26 cellular contexts compared by ENCODE assay signal in the genomic region with DNA sequence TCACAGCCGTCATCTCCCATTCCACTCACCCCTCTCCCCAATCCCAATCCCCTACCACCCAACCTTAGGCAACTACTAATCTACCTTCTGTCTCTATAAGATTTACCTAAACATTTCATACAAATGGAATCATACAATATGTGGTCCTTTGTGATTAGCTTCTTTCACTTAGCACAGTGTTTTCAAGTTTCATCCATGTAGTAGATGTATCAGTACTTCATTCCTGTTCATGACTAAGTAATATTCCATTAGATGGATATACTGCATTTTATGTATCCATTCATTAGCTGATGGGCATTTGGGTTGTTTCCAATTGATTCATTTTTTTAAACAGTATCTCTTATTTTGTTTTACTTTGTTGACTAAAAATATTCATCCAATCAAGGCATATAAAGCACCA.
"Had no signal": no experiment of that assay in that cellular context is flagged by ENCODE, and none has a peak within 500 bp of the region (broad histone marks: within the 10 kb centered on the region; RNA-seq: fewer than 3 reads in every experiment).

No MANE protein-coding gene starts in this region.

- H3K9me3 Mint-ChIP-seq: endodermal cell, type B pancreatic cell had no signal

- FAIRE-seq: colon, keratinocyte had no signal

- H3K4me1 ChIP-seq: gastrocnemius medialis, prostate gland, sigmoid colon, spleen, testis, tibial artery had no signal

- DNase-seq: effector CD8-positive, alpha-beta T cell; endodermal cell; foreskin fibroblast; gastrocnemius medialis; head of caudate nucleus; midbrain; naive thymus-derived CD4-positive, alpha-beta T cell; sigmoid colon; spleen; stimulated activated CD4-positive, alpha-beta T cell treated with anti-CD3 and anti-CD28 coated beads, Interleukin-4, amount 100 ng/mL, for 4 hours; stimulated activated naive CD8-positive, alpha-beta T cell treated with anti-CD3 and anti-CD28 coated beads, Interleukin-15, Interleukin-2, amounts not matched to agents 100 U/mL and 50 U/mL, for 24 hours; substantia nigra; testis; tibial artery had no signal

- H3K36me3 ChIP-seq: gastrocnemius medialis, prostate gland, right atrium auricular region, sigmoid colon, spleen, tibial artery had no signal

- H3K9me3 ChIP-seq: gastrocnemius medialis, prostate gland, right atrium auricular region, sigmoid colon, testis, tibial artery had no signal

- H3K4me1 Mint-ChIP-seq: memory B cell; naive thymus-derived CD4-positive, alpha-beta T cell; stimulated activated memory B cell treated with anti-CD40 and anti-IgM and Interleukin-4, amounts not matched to agents 10 μg/mL and 1 μg/mL and 100 μg/mL, for 72 hours had no signal

- H3K36me3 Mint-ChIP-seq: memory B cell; naive thymus-derived CD4-positive, alpha-beta T cell; stimulated activated memory B cell treated with anti-CD40 and anti-IgM and Interleukin-4, amounts not matched to agents 10 μg/mL and 1 μg/mL and 100 μg/mL, for 72 hours had no signal

- H3K27me3 ChIP-seq: gastrocnemius medialis, neural progenitor cell, right atrium auricular region, sigmoid colon, spleen, testis, tibial artery had no signal

- H3K9ac ChIP-seq: neural progenitor cell had no signal

- H3K4me3 ChIP-seq: gastrocnemius medialis, lung, neural progenitor cell, prostate gland, right atrium auricular region, sigmoid colon, spleen, testis, tibial artery had no signal

- ATAC-seq: esophagus mucosa; gastrocnemius medialis; naive thymus-derived CD4-positive, alpha-beta T cell; stimulated activated memory B cell treated with anti-CD40 and anti-IgM and Interleukin-4, amounts not matched to agents 10 μg/mL and 1 μg/mL and 100 μg/mL, for 72 hours; stimulated activated naive CD8-positive, alpha-beta T cell treated with anti-CD3 and anti-CD28 coated beads, Interleukin-15, Interleukin-2, amounts not matched to agents 100 U/mL and 50 U/mL, for 24 hours had no signal

- H3K27ac Mint-ChIP-seq: memory B cell; naive thymus-derived CD4-positive, alpha-beta T cell; stimulated activated memory B cell treated with anti-CD40 and anti-IgM and Interleukin-4, amounts not matched to agents 10 μg/mL and 1 μg/mL and 100 μg/mL, for 72 hours; type B pancreatic cell had no signal

- H2AFZ ChIP-seq: neural progenitor cell had no signal

- H3K27me3 Mint-ChIP-seq: memory B cell; naive thymus-derived CD4-positive, alpha-beta T cell; stimulated activated memory B cell treated with anti-CD40 and anti-IgM and Interleukin-4, amounts not matched to agents 10 μg/mL and 1 μg/mL and 100 μg/mL, for 72 hours; type B pancreatic cell had no signal

- H3K27ac ChIP-seq: epithelial cell of prostate, gastrocnemius medialis, prostate gland, sigmoid colon, spleen, testis, tibial artery had no signal

- H3K4me3 Mint-ChIP-seq: endodermal cell; memory B cell; naive thymus-derived CD4-positive, alpha-beta T cell; nephron; neural progenitor cell; stimulated activated memory B cell treated with anti-CD40 and anti-IgM and Interleukin-4, amounts not matched to agents 10 μg/mL and 1 μg/mL and 100 μg/mL, for 72 hours; type B pancreatic cell had no signal
